1 cellular context compared by ENCODE assay signal in the genomic region with DNA sequence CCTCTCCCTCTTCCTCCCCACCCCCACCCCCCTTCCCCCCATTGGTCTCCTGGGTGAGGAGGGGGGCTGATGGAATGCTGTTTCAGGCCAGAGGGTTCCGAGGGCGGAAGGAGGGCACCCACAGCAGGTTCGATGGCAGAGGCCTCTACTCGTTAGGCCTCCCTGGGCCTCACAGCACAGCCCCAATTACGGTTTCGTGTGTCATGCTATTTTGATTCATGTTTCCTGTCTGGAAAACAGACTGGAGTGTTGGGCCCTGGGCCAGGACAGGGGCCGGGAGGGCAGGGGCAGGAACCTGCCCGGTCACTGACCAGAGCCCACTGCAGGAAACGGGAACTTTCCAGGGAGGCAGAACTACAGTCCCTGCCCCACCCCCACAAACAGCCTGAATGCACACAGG.
TF ChIP-seq lines count a peak whose summit lies in the region.

No MANE protein-coding gene starts in this region.

TF ChIP-seq in K562, 482 proteins besides CTCF, POLR2A, EP300 and RAD21 (continued from another document):
- TF ChIP-seq, protein P1, sequence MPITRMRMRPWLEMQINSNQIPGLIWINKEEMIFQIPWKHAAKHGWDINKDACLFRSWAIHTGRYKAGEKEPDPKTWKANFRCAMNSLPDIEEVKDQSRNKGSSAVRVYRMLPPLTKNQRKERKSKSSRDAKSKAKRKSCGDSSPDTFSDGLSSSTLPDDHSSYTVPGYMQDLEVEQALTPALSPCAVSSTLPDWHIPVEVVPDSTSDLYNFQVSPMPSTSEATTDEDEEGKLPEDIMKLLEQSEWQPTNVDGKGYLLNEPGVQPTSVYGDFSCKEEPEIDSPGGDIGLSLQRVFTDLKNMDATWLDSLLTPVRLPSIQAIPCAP (CRISPR knock-in tag; IDR thresholded peaks at IDR 0.05; ENCODE audit: borderline replicate concordance) = no peak
- TF ChIP-seq ZNF263 (CRISPR knock-in tag; IDR thresholded peaks at IDR 0.05; ENCODE audit: borderline replicate concordance) = no peak
- TF ChIP-seq, protein P2, sequence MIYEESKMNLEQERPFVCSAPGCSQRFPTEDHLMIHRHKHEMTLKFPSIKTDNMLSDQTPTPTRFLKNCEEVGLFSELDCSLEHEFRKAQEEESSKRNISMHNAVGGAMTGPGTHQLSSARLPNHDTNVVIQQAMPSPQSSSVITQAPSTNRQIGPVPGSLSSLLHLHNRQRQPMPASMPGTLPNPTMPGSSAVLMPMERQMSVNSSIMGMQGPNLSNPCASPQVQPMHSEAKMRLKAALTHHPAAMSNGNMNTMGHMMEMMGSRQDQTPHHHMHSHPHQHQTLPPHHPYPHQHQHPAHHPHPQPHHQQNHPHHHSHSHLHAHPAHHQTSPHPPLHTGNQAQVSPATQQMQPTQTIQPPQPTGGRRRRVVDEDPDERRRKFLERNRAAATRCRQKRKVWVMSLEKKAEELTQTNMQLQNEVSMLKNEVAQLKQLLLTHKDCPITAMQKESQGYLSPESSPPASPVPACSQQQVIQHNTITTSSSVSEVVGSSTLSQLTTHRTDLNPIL (CRISPR knock-in tag; IDR thresholded peaks at IDR 0.05) = no peak
- TF ChIP-seq ELF4 (CRISPR knock-in tag; IDR thresholded peaks at IDR 0.05) = no peak
- TF ChIP-seq CREBBP (IDR thresholded peaks at IDR 0.05; ENCODE audit: low read depth, low read length) = no peak
- no peak for TF ChIP-seq C11orf30 (IDR thresholded peaks at IDR 0.05; ENCODE audit: low read depth)
- TF ChIP-seq KDM1A (IDR thresholded peaks at IDR 0.05) = no peak
- no peak for TF ChIP-seq YBX1 (IDR thresholded peaks at IDR 0.05)
- 0 out of 2 replicates have a peak, but pooled peaks have one; percentile 21 for TF ChIP-seq ZBTB17 (CRISPR knock-in tag; IDR thresholded peaks at IDR 0.05)
